In genomic region chr5:58617236-58617635, GRCh38 we compare ENCODE assay signal across 9 cellular contexts. TPM values are rescaled to one million over a fixed set of nuclear protein-coding genes. Genes with fewer than 3 reads are reported as not detected.
"Had no signal": no experiment of that assay in that cellular context is flagged by ENCODE, and none has a peak within 500 bp of the region (broad histone marks: within the 10 kb centered on the region; RNA-seq: fewer than 3 reads in every experiment).

No MANE protein-coding gene starts in this region.

- H3K9ac ChIP-seq: GM23248 had no signal

- H3K4me1 ChIP-seq: HAP-1 had no signal

- H3K36me3 ChIP-seq: HAP-1 had no signal

- H2AFZ ChIP-seq: GM23248 had no signal

- H3K4me3 ChIP-seq: GM23248, HAP-1, K562 had no signal

- DNase-seq: GM23248, GOT3, H7, HFFc6, IMR-90, KG1 had no signal

- H3K27ac ChIP-seq: GM23248 had no signal

- ATAC-seq: HCT116, K562 had no signal

- H3K9me3 ChIP-seq: HAP-1 had no signal

RNA-seq across cellular contexts. Expression of gene RAB3C, which starts 34.4 kb away (rescaled TPM):
- polyA plus RNA-seq: GM23248, IMR-90, K562 had no signal
